13 cellular contexts compared by ENCODE assay signal in the genomic region with DNA sequence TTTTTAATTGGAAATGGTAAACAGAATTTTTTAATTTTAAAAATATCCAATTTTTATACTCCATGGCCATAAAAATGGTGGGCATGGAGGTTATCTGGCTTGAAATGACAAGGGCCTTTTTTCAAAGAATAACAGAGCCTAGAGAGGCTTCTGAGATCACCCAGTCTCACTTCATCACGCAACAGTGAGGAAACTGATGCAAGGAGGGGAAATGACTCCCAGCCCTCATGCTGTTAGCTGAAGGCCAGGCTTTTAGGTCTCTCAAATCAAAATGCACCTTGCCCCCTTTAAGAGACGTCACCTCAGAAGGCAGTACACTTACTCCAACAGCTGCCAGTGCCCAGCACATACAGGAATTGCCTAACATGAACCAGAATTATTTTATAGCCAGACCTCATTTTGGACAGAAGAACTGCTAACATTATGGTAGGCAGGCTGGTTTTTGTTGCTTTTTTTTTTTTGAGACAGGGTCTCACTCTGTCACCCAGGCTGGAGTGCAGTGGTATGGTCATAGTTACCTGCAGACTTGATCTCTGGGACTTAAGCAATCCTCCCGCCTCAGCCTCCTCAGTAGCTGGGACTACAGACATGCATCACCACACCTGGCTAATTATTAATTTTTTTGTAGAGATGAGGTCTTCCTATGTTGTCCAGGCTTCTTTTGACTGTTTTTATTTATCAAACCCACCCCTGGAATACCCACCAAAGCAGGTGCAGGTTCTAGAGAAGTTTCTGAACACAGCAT. TPM values are rescaled to one million over a fixed set of nuclear protein-coding genes. Genes with fewer than 3 reads are reported as not detected.
DNase-seq lines count a peak whose midpoint lies in the region; ATAC-seq and TF ChIP-seq lines count a peak whose summit lies in the region.
"Had no signal": no experiment of that assay in that cellular context is flagged by ENCODE, and none has a peak within 500 bp of the region (broad histone marks: within the 10 kb centered on the region; RNA-seq: fewer than 3 reads in every experiment).

No MANE protein-coding gene starts in this region.

- H3K79me2 ChIP-seq in mesendoderm (ENCODE audit: control insufficient read depth, insufficient read depth, low read length) = peaks cover 19% of the 10 kb centered on the region

- H2BK120ac ChIP-seq in mesendoderm (ENCODE audit: low read depth, low read length) = no peak overlapping the region

- no peak overlapping the region for H3K9ac ChIP-seq in mesendoderm (ENCODE audit: low read length)

- H2BK5ac ChIP-seq in mesendoderm (ENCODE audit: low read length) = no peak overlapping the region

- no peak overlapping the region for H3K27ac ChIP-seq in mesendoderm (ENCODE audit: low read depth, low read length)

- H3K36me3 ChIP-seq in mesendoderm (ENCODE audit: control insufficient read depth, insufficient read depth, low read length) = peaks cover 2% of the 10 kb centered on the region

- H3K18ac ChIP-seq in mesendoderm (ENCODE audit: low read length) = no peak overlapping the region

- H3K23ac ChIP-seq in mesendoderm (ENCODE audit: low read length) = no peak overlapping the region

- H3K9me3 Mint-ChIP-seq in activated naive CD4-positive, alpha-beta T cell treated with anti-CD3 and anti-CD28 coated beads, Interleukin-2, amount 50 U/mL, for 24 hours = no peaks in the 10 kb centered on the region

- POLR2A ChIA-PET in HEK293T (lab: Yijun Ruan, JAX) = no interaction called here

- peak overlapping the region; percentile 60 for H3K4me3 Mint-ChIP-seq in activated naive CD4-positive, alpha-beta T cell treated with anti-CD3 and anti-CD28 coated beads, Interleukin-2, amount 50 U/mL, for 24 hours

- no peaks in the 10 kb centered on the region for H3K27me3 Mint-ChIP-seq in activated naive CD4-positive, alpha-beta T cell treated with anti-CD3 and anti-CD28 coated beads, Interleukin-2, amount 50 U/mL, for 24 hours

- CTCF ChIA-PET in HEK293T (lab: Yijun Ruan, JAX) = no interaction called here

- peaks cover 87% of the 10 kb centered on the region for H3K4me1 Mint-ChIP-seq in activated naive CD4-positive, alpha-beta T cell treated with anti-CD3 and anti-CD28 coated beads, Interleukin-2, amount 50 U/mL, for 24 hours

- H3K27me3 ChIP-seq in mesendoderm (ENCODE audit: insufficient read depth, low read length, poor library complexity) = no peaks in the 10 kb centered on the region

- peaks cover 7% of the 10 kb centered on the region for H3K4me1 ChIP-seq in mesendoderm (ENCODE audit: control insufficient read depth, low read depth, low read length)

- WGBS in mesendoderm (ENCODE audit: extremely low coverage, insufficient coverage, low lambda C conversion rate) = no CpG with 5 or more reads among the region's 3 CpGs

- ATAC-seq in activated CD4-positive, CD25-positive, alpha-beta regulatory T cell treated with anti-CD3 and anti-CD28 coated beads, Interleukin-2, amount 50 U/mL, for 24 hours = peak; percentile 76 to 94
- no peak for ATAC-seq in GM21423 (IDR thresholded peaks at IDR 0.05; ENCODE audit: unreplicated experiment)

- peaks cover 26% of the 10 kb centered on the region for H3K79me1 ChIP-seq in mesendoderm (ENCODE audit: low read length)

- peaks cover 18% of the 10 kb centered on the region for H3K36me3 Mint-ChIP-seq in activated naive CD4-positive, alpha-beta T cell treated with anti-CD3 and anti-CD28 coated beads, Interleukin-2, amount 50 U/mL, for 24 hours

- no peak overlapping the region for H4K5ac ChIP-seq in mesendoderm (ENCODE audit: low read length)

- no peak overlapping the region for H3K56ac ChIP-seq in mesendoderm (ENCODE audit: low read length)

- no peak overlapping the region for H2AK5ac ChIP-seq in mesendoderm (ENCODE audit: low read length)

- H3K4me3 ChIP-seq in mesendoderm (ENCODE audit: low read length) = no peak overlapping the region

- DNase-seq in activated CD4-positive, CD25-positive, alpha-beta regulatory T cell treated with anti-CD3 and anti-CD28 coated beads, Interleukin-2, amount 50 U/mL, for 72 hours = no peak
- DNase-seq in NAMALWA (ENCODE audit: low spot score) (peak; percentile 70), mesendoderm (peak; percentile 80), HT-29 (ENCODE audit: low spot score) (no peak), HEK293T (ENCODE audit: extremely low spot score) (no peak)
- DNase-seq: amygdala, NCI-H345 had no signal

- H4K8ac ChIP-seq in mesendoderm (ENCODE audit: low read depth, low read length) = no peak overlapping the region

- no peak overlapping the region for H3K4ac ChIP-seq in mesendoderm (ENCODE audit: low read depth, low read length)

- H2BK15ac ChIP-seq in mesendoderm (replicated peaks; ENCODE audit: low read depth) = no peak overlapping the region

- H3K27ac Mint-ChIP-seq in activated naive CD4-positive, alpha-beta T cell treated with anti-CD3 and anti-CD28 coated beads, Interleukin-2, amount 50 U/mL, for 24 hours = peak overlapping the region; percentile 97

- H3K4me2 ChIP-seq in mesendoderm (ENCODE audit: low read length) = no peak overlapping the region

TF ChIP-seq in HEK293T, 16 proteins besides CTCF, POLR2A, EP300 and RAD21:
- TF ChIP-seq NFRKB (IDR thresholded peaks at IDR 0.05) (no peak), FOXK2 (IDR thresholded peaks at IDR 0.05) (no peak), LEF1 (IDR thresholded peaks at IDR 0.05; ENCODE audit: borderline replicate concordance) (no peak), SUZ12 (IDR thresholded peaks at IDR 0.05) (no peak), ZNF384 (IDR thresholded peaks at IDR 0.05) (no peak), SP1 (IDR thresholded peaks at IDR 0.05) (no peak)

RNA-seq across cellular contexts. Expression of gene RAB43, which starts 9.1 kb away (rescaled TPM):
- polyA plus RNA-seq in mesendoderm (2013, experiment 1 of 2) = 9.3 TPM
- 8.6 TPM for polyA plus RNA-seq in mesendoderm (2013, experiment 2 of 2)
- 36.8 and 37.3 TPM in 2 replicates for total RNA-seq in HT-29 (2014; rRNA removed; shearing (Covaris generic))

RNA-seq across cellular contexts. Expression of gene ISY1, which starts 48.4 kb away (rescaled TPM):
- 15.1 TPM for polyA plus RNA-seq in mesendoderm (2013, experiment 1 of 2)
- polyA plus RNA-seq in mesendoderm (2013, experiment 2 of 2) = 15.1 TPM
- 24.2 and 25.2 TPM in 2 replicates for total RNA-seq in HT-29 (2014; rRNA removed; shearing (Covaris generic))

RNA-seq across cellular contexts. Expression of gene GP9, which starts 51.9 kb away (rescaled TPM):
- polyA plus RNA-seq in mesendoderm (2013, experiment 1 of 2) = not detected
- polyA plus RNA-seq in mesendoderm (2013, experiment 2 of 2) = not detected
- not detected in 2 replicates for total RNA-seq in HT-29 (2014; rRNA removed; shearing (Covaris generic))
- total RNA-seq: endothelial cell of umbilical vein; pulmonary artery endothelial cell; T-helper 2 cell treated with Interferon-gamma antibody and Interleukin-4, amounts not matched to agents 100 ng/mL and 5 ng/mL, for 36 hours had no signal
- polyA plus RNA-seq: endothelial cell of umbilical vein had no signal

Comparison
In these comparisons a context has a peak if more than half of its experiments do, and no peak if none do; other contexts are left out.
1. DNase-seq: peak in NAMALWA (single experiment) and mesendoderm (single experiment); none in activated CD4-positive, CD25-positive, alpha-beta regulatory T cell treated with anti-CD3 and anti-CD28 coated beads, Interleukin-2, amount 50 U/mL, for 72 hours (single experiment), HT-29 (single experiment) and HEK293T (single experiment).